In genomic region chr6:150683320-150683719, GRCh38 we compare ENCODE assay signal across 16 cellular contexts.
DNase-seq lines count a peak whose midpoint lies in the region; ATAC-seq, FAIRE-seq and TF ChIP-seq lines count a peak whose summit lies in the region.
"Had no signal": no experiment of that assay in that cellular context is flagged by ENCODE, and none has a peak within 500 bp of the region (broad histone marks: within the 10 kb centered on the region; RNA-seq: fewer than 3 reads in every experiment).

No MANE protein-coding gene starts in this region.

- H3K27ac Mint-ChIP-seq in neural progenitor cell = no peak overlapping the region
- H3K27ac Mint-ChIP-seq: brain, type B pancreatic cell had no signal

- ATAC-seq in lower lobe of right lung (peak; percentile 70), GM21381 (IDR thresholded peaks at IDR 0.05; ENCODE audit: unreplicated experiment) (no peak)

- intact Hi-C loops in lower lobe of right lung (cut with DNase I) = no loop called here

- DNase-seq in KG1 (lab: John Stamatoyannopoulos, UW) (peak; percentile 12), H1 (ENCODE audit: low read depth in 1 of 2, low spot score in 2 of 2) (no peak), lower lobe of right lung (no peak), neural progenitor cell (ENCODE audit: low spot score) (no peak), GM20000 (ENCODE audit: low spot score) (no peak)
- no peak for DNase-seq in stimulated activated CD4-positive, alpha-beta T cell treated with anti-CD3 and anti-CD28 coated beads, Interleukin-1b, Interleukin-23, amount 100 ng/mL, for 48 hours
- DNase-seq: activated CD8-positive, alpha-beta memory T cell treated with anti-CD3 and anti-CD28 coated beads for 24 hours; activated effector memory CD4-positive, alpha-beta T cell treated with Interleukin-2 at 50 U/mL for 16 hours; effector memory CD4-positive, alpha-beta T cell; NCI-H2171; NK-92 treated with Interleukin-12 subunit alpha and Interleukin-12 subunit beta, amount 100 ng/mL, for 24 hours; stimulated activated CD4-positive, alpha-beta T cell treated with anti-CD3 and anti-CD28 coated beads, Interleukin-12 subunit alpha, Interleukin-12 subunit beta, amount 100 ng/mL, for 4 hours had no signal

- WGBS in H1 (ENCODE audit: extremely low coverage in 1 of 2, insufficient coverage in 1 of 2, insufficient read length in 1 of 2, insufficient replicate concordance in 2 of 2, low coverage in 1 of 2, low lambda C conversion rate in 2 of 2, missing lambda C conversion rate in 1 of 2), 2 experiments = 90% methylated on average over 8 of the region's 8 CpGs; no CpG with 5 or more reads in 1 of the 2 experiments

- H3K27me3 Mint-ChIP-seq in neural progenitor cell (ENCODE audit: insufficient read depth, low read depth) = peaks cover 6% of the 10 kb centered on the region
- H3K27me3 Mint-ChIP-seq: brain had no signal

- no peak overlapping the region for H2BK120ac ChIP-seq in H1 (replicated peaks; ENCODE audit: low read depth, low read length)

- POLR2A ChIA-PET in H1 (lab: Charles Lee; ENCODE audit: partially characterized antibody) = no interaction called here

- H3K9me3 Mint-ChIP-seq in neural progenitor cell = peaks cover 3% of the 10 kb centered on the region
- H3K9me3 Mint-ChIP-seq: type B pancreatic cell had no signal

- no peaks in the 10 kb centered on the region for H3K23me2 ChIP-seq in H1 (ENCODE audit: low read depth, low read length)

- H2BK20ac ChIP-seq in H1 (ENCODE audit: low read length) = no peak overlapping the region

- TF ChIP-seq CTCF in H1 (IDR thresholded peaks at IDR 0.05; ENCODE audit: control extremely low read depth in 1 of 3, insufficient read depth in 1 of 3, low read depth in 1 of 3, low read length in 3 of 3) (no peak), lower lobe of right lung (IDR thresholded peaks at IDR 0.05) (no peak), neural progenitor cell (IDR thresholded peaks at IDR 0.05) (no peak), GM20000 (IDR thresholded peaks at IDR 0.05; ENCODE audit: extremely low read depth, missing control alignments) (no peak)

- no peak overlapping the region for H4K91ac ChIP-seq in H1 (replicated peaks; ENCODE audit: insufficient read length, low read length)

- H2AFZ ChIP-seq in H1 (ENCODE audit: low read length) (no peak overlapping the region), neural progenitor cell (replicated peaks) (no peak overlapping the region)

- peak overlapping the region; percentile 35 for H4K5ac ChIP-seq in H1 (ENCODE audit: insufficient read length, low read depth, low read length)

- H3K23ac ChIP-seq in H1 (ENCODE audit: insufficient read length) = no peak overlapping the region

- H2BK5ac ChIP-seq in H1 (ENCODE audit: low read depth, low read length) = no peak overlapping the region

- no peaks in the 10 kb centered on the region for H3F3A ChIP-seq in neural progenitor cell (ENCODE audit: low read depth)

- TF ChIP-seq RAD21 in H1 (IDR thresholded peaks at IDR 0.05 in 1 of 2, conservative IDR thresholded peaks at IDR 0.05 in 1 of 2; ENCODE audit: low read depth in 2 of 2, low read length in 2 of 2) = no peak

- H4K8ac ChIP-seq in H1 (ENCODE audit: extremely low read depth, insufficient read depth, low read length) = no peak overlapping the region

- H3K79me2 ChIP-seq in H1 (ENCODE audit: control insufficient read depth in 1 of 2, insufficient read depth in 2 of 2, low read length in 2 of 2) = no peaks in the 10 kb centered on the region
- H3K79me2 ChIP-seq in neural progenitor cell (ENCODE audit: low read depth) = no peaks in the 10 kb centered on the region

- peaks cover 10% of the 10 kb centered on the region for H3K36me3 Mint-ChIP-seq in neural progenitor cell

- H3K9ac ChIP-seq in H1 (replicated peaks in 1 of 4; ENCODE audit: extremely low read depth in 1 of 4, low read depth in 3 of 4, low read length in 3 of 4) (no peak overlapping the region), subcutaneous abdominal adipose tissue (ENCODE audit: low read length in 5 of 5) (no peak overlapping the region), neural progenitor cell (no peak overlapping the region)

- H3K27ac ChIP-seq in H1 (ENCODE audit: low read depth, low read length) (no peak overlapping the region), lower lobe of right lung (peak overlapping the region; percentile 82), subcutaneous abdominal adipose tissue (ENCODE audit: low read depth, low read length) (peak overlapping the region; percentile 77), neural progenitor cell (no peak overlapping the region)

- peaks cover 31% of the 10 kb centered on the region for H3K4me1 Mint-ChIP-seq in neural progenitor cell

- no peaks in the 10 kb centered on the region for H3K79me1 ChIP-seq in H1 (ENCODE audit: low read depth, low read length)

- no peak overlapping the region for H2BK12ac ChIP-seq in H1 (ENCODE audit: low read depth, low read length)

- no peak overlapping the region for H3K4ac ChIP-seq in H1 (replicated peaks; ENCODE audit: insufficient read length, low read depth, low read length)

- no peak overlapping the region for H2AK5ac ChIP-seq in H1 (ENCODE audit: low read depth, low read length)

- H4K20me1 ChIP-seq in H1 (replicated peaks in 1 of 2; ENCODE audit: control insufficient read depth in 1 of 2, insufficient read depth in 2 of 2, low read length in 2 of 2) = no peaks in the 10 kb centered on the region
- no peaks in the 10 kb centered on the region for H4K20me1 ChIP-seq in neural progenitor cell (ENCODE audit: low read depth)

- H3K18ac ChIP-seq in H1 (ENCODE audit: extremely low read depth, low read length) = no peak overlapping the region

- no peak overlapping the region for H3K14ac ChIP-seq in H1 (ENCODE audit: insufficient read length)

- CTCF ChIA-PET in H1 (lab: Charles Lee; ENCODE audit: partially characterized antibody) = interaction anchor here (1.0 kb wide), 1 partner anchor 19 kb away, joined by 3 read pairs; no protein-coding TSS in a partner anchor

- H3K56ac ChIP-seq in H1 (replicated peaks; ENCODE audit: insufficient read length, low read depth, low read length) = no peak overlapping the region

- TF ChIP-seq EP300 in H1 (IDR thresholded peaks at IDR 0.05; ENCODE audit: borderline replicate concordance in 1 of 2, low read depth in 2 of 2, low read length in 2 of 2) = no peak

- no peaks in the 10 kb centered on the region for H3K36me3 ChIP-seq in H1 (ENCODE audit: control insufficient read depth in 2 of 4, insufficient read depth in 4 of 4, low read length in 3 of 4)
- H3K36me3 ChIP-seq in lower lobe of right lung = no peaks in the 10 kb centered on the region
- no peaks in the 10 kb centered on the region for H3K36me3 ChIP-seq in subcutaneous abdominal adipose tissue (ENCODE audit: control insufficient read depth in 5 of 5, insufficient read depth in 5 of 5, low read length in 5 of 5)
- H3K36me3 ChIP-seq in neural progenitor cell = no peaks in the 10 kb centered on the region

- H3K27me3 ChIP-seq in H1 (replicated peaks in 1 of 4; ENCODE audit: control insufficient read depth in 3 of 4, extremely low read depth in 1 of 4, insufficient read depth in 3 of 4, low read length in 3 of 4) (peaks cover 0 to 2% (median 0%) of the 10 kb centered on the region in 4 experiments; a peak in 1 of 7 replicates), lower lobe of right lung (ENCODE audit: low read depth) (no peaks in the 10 kb centered on the region), subcutaneous abdominal adipose tissue (ENCODE audit: control insufficient read depth in 5 of 5, insufficient read depth in 4 of 5, low read length in 5 of 5) (no peaks in the 10 kb centered on the region), neural progenitor cell (no peaks in the 10 kb centered on the region)

- H2BK15ac ChIP-seq in H1 (ENCODE audit: low read length) = no peak overlapping the region

- H3K4me3 ChIP-seq in H1 (ENCODE audit: extremely low read depth in 1 of 4, insufficient read depth in 2 of 4, low read depth in 3 of 4, low read length in 4 of 4) = no peak overlapping the region
- H3K4me3 ChIP-seq in lower lobe of right lung = peak overlapping the region; percentile 45
- H3K4me3 ChIP-seq in subcutaneous abdominal adipose tissue (ENCODE audit: low read depth in 1 of 5, low read length in 5 of 5) = peak overlapping the region in 4 of 5 donors; percentile 44 to 75 (median 62)
- H3K4me3 ChIP-seq in neural progenitor cell = no peak overlapping the region

- no peaks in the 10 kb centered on the region for H3K4me1 ChIP-seq in H1 (replicated peaks in 1 of 4; ENCODE audit: control insufficient read depth in 3 of 4, insufficient read depth in 4 of 4, low read length in 3 of 4)
- H3K4me1 ChIP-seq in lower lobe of right lung = peaks cover 35% of the 10 kb centered on the region
- peaks cover 7 to 53% (median 20%) of the 10 kb centered on the region in 5 donors for H3K4me1 ChIP-seq in subcutaneous abdominal adipose tissue (ENCODE audit: control insufficient read depth in 5 of 5, insufficient read depth in 5 of 5, low read length in 5 of 5)
- H3K4me1 ChIP-seq in neural progenitor cell = peaks cover 6% of the 10 kb centered on the region

- H3K9me3 ChIP-seq in H1 (ENCODE audit: insufficient read depth in 2 of 2, low read depth in 1 of 2, low read length in 1 of 2) = no peaks in the 10 kb centered on the region
- H3K9me3 ChIP-seq in lower lobe of right lung = no peaks in the 10 kb centered on the region
- H3K9me3 ChIP-seq in subcutaneous abdominal adipose tissue (ENCODE audit: control insufficient read depth in 5 of 5, low read length in 5 of 5) = no peaks in the 10 kb centered on the region
- no peaks in the 10 kb centered on the region for H3K9me3 ChIP-seq in neural progenitor cell (ENCODE audit: low read depth)

- H3K4me2 ChIP-seq in H1 (ENCODE audit: insufficient read depth in 1 of 2, low read depth in 2 of 2, low read length in 2 of 2) = no peak overlapping the region
- H3K4me2 ChIP-seq in neural progenitor cell = no peak overlapping the region

- no peak for TF ChIP-seq POLR2A in H1 (IDR thresholded peaks at IDR 0.05; ENCODE audit: control extremely low read depth in 1 of 2, low read depth in 2 of 2, low read length in 2 of 2)

- no peak overlapping the region for H3K4me3 Mint-ChIP-seq in neural progenitor cell
- H3K4me3 Mint-ChIP-seq: brain, type B pancreatic cell had no signal

- no peak for FAIRE-seq in H1 (lab: Jason Lieb, UNC)

TF ChIP-seq in H1, 55 proteins besides CTCF, POLR2A, EP300 and RAD21 (continues in another document):
- TF ChIP-seq HDAC6 (IDR thresholded peaks at IDR 0.05; ENCODE audit: low read depth, low read length) (no peak), RBBP5 (IDR thresholded peaks at IDR 0.05; ENCODE audit: borderline replicate concordance, low read depth, low read length) (no peak), CHD2 (IDR thresholded peaks at IDR 0.05; ENCODE audit: low read length) (no peak)

Comparison
In these comparisons a context has a peak if more than half of its experiments do, and no peak if none do; other contexts are left out.
1. H3K27ac ChIP-seq: peak in lower lobe of right lung (single experiment) and subcutaneous abdominal adipose tissue (single experiment); none in H1 (single experiment) and neural progenitor cell (single experiment).
2. H3K4me3 ChIP-seq: peak in lower lobe of right lung (single experiment) and subcutaneous abdominal adipose tissue (4 of 5); none in H1 (0 of 4) and neural progenitor cell (single experiment).